Comparison of ENCODE assay signal across 21 cellular contexts in genomic region chr11:41665633-41666032, GRCh38.
"Had no signal": no experiment of that assay in that cellular context is flagged by ENCODE, and none has a peak within 500 bp of the region (broad histone marks: within the 10 kb centered on the region; RNA-seq: fewer than 3 reads in every experiment).

No MANE protein-coding gene starts in this region.

- DNase-seq: KBM-7, MV-4-11, NCI-H1048, NCI-H1105, NCI-H1417, NCI-H1436 treated with DMSO at 0.1 percent for 48 hours, NCI-H1694, NCI-H187 treated with DMSO at 0.1 percent for 48 hours, NCI-H2029 treated with DMSO at 0.1 percent for 48 hours, NCI-H2171 treated with DMSO at 0.1 percent for 48 hours, NCI-H345, NCI-H446 treated with DMSO at 0.1 percent for 48 hours, NCI-H510A treated with DMSO at 0.1 percent for 48 hours, NCI-H526, PC-3, SHP77, SW 1271, T-cell had no signal

- ATAC-seq: Panc1, PC-3, T-cell had no signal

- H3K4me1 Mint-ChIP-seq: T-cell had no signal

- H3K36me3 Mint-ChIP-seq: T-cell had no signal

- H3K27me3 Mint-ChIP-seq: T-cell had no signal

- H3K4me3 Mint-ChIP-seq: T-cell had no signal

- H3K27ac Mint-ChIP-seq: T-cell had no signal

- H3K27ac ChIP-seq: HL-60, RWPE1 had no signal
